8 cellular contexts compared by ENCODE assay signal in genomic region chr17:62965149-62965648, GRCh38. TPM values are rescaled to one million over a fixed set of nuclear protein-coding genes. Genes with fewer than 3 reads are reported as not detected.
DNase-seq lines count a peak whose midpoint lies in the region; ATAC-seq and TF ChIP-seq lines count a peak whose summit lies in the region.

No MANE protein-coding gene starts in this region.

- ATAC-seq in GM21515 (IDR thresholded peaks at IDR 0.05; ENCODE audit: unreplicated experiment), result peak; percentile 12
- peak; percentile 43 for ATAC-seq in effector memory CD8-positive, alpha-beta T cell (replicated peaks)
- ATAC-seq in left lobe of liver, result no peak
- no peak for ATAC-seq in HG03039 (IDR thresholded peaks at IDR 0.05; ENCODE audit: unreplicated experiment)

- peaks cover 73% of the 10 kb centered on the region for H3K27me3 Mint-ChIP-seq in T-helper 1 cell treated with Interleukin-12 subunit alpha and Interleukin-12 subunit beta and Interleukin-4 antibody, amounts not matched to agents 30 μg/mL and 1 μg/mL, for 36 hours (ENCODE audit: low read depth)
- no peaks in the 10 kb centered on the region for H3K27me3 Mint-ChIP-seq in effector memory CD8-positive, alpha-beta T cell
- H3K27me3 Mint-ChIP-seq in progenitor cell of endocrine pancreas, result peaks cover 59% of the 10 kb centered on the region

- peaks cover 24% of the 10 kb centered on the region for H3K4me1 Mint-ChIP-seq in T-helper 1 cell treated with Interleukin-12 subunit alpha and Interleukin-12 subunit beta and Interleukin-4 antibody, amounts not matched to agents 30 μg/mL and 1 μg/mL, for 36 hours (ENCODE audit: low read depth)
- peaks cover 26 to 27% of the 10 kb centered on the region in 2 donors for H3K4me1 Mint-ChIP-seq in effector memory CD8-positive, alpha-beta T cell (ENCODE audit: low read depth in 2 of 2)
- peaks cover 13% of the 10 kb centered on the region for H3K4me1 Mint-ChIP-seq in progenitor cell of endocrine pancreas (ENCODE audit: low read depth)

- DNase-seq in effector memory CD8-positive, alpha-beta T cell, result peak in 1 of 3 experiments; percentile 51
- no peak for DNase-seq in progenitor cell of endocrine pancreas (ENCODE audit: low spot score, unreplicated experiment)
- no peak for DNase-seq in left lobe of liver (ENCODE audit: low spot score)
- DNase-seq in NCI-H2081 treated with DMSO at 0.1 percent for 48 hours (lab: John Stamatoyannopoulos, UW), result no peak
- DNase-seq in DMS79 (lab: John Stamatoyannopoulos, UW), result no peak

- H3K36me3 Mint-ChIP-seq in T-helper 1 cell treated with Interleukin-12 subunit alpha and Interleukin-12 subunit beta and Interleukin-4 antibody, amounts not matched to agents 30 μg/mL and 1 μg/mL, for 36 hours (ENCODE audit: low read depth), result no peaks in the 10 kb centered on the region
- H3K36me3 Mint-ChIP-seq in effector memory CD8-positive, alpha-beta T cell (ENCODE audit: insufficient read depth), result peaks cover 7% of the 10 kb centered on the region
- no peaks in the 10 kb centered on the region for H3K36me3 Mint-ChIP-seq in progenitor cell of endocrine pancreas (ENCODE audit: insufficient read depth)

- peak overlapping the region; percentile 66 for H3K4me3 Mint-ChIP-seq in T-helper 1 cell treated with Interleukin-12 subunit alpha and Interleukin-12 subunit beta and Interleukin-4 antibody, amounts not matched to agents 30 μg/mL and 1 μg/mL, for 36 hours
- peak overlapping the region; percentile 84 to 89 for H3K4me3 Mint-ChIP-seq in effector memory CD8-positive, alpha-beta T cell
- H3K4me3 Mint-ChIP-seq in progenitor cell of endocrine pancreas (ENCODE audit: low read depth), result peak overlapping the region; percentile 89

- peak overlapping the region; percentile 71 for H3K27ac Mint-ChIP-seq in T-helper 1 cell treated with Interleukin-12 subunit alpha and Interleukin-12 subunit beta and Interleukin-4 antibody, amounts not matched to agents 30 μg/mL and 1 μg/mL, for 36 hours
- H3K27ac Mint-ChIP-seq in effector memory CD8-positive, alpha-beta T cell, result peak overlapping the region; percentile 94 to 98
- peak overlapping the region; percentile 95 for H3K27ac Mint-ChIP-seq in progenitor cell of endocrine pancreas

- H3K9me3 Mint-ChIP-seq in T-helper 1 cell treated with Interleukin-12 subunit alpha and Interleukin-12 subunit beta and Interleukin-4 antibody, amounts not matched to agents 30 μg/mL and 1 μg/mL, for 36 hours, result no peaks in the 10 kb centered on the region
- H3K9me3 Mint-ChIP-seq in effector memory CD8-positive, alpha-beta T cell, result no peaks in the 10 kb centered on the region
- H3K9me3 Mint-ChIP-seq in progenitor cell of endocrine pancreas (ENCODE audit: low read depth), result no peaks in the 10 kb centered on the region

- no peak for TF ChIP-seq CTCF in progenitor cell of endocrine pancreas (IDR thresholded peaks at IDR 0.05; ENCODE audit: unreplicated experiment)

RNA-seq across cellular contexts. Expression of gene TANC2, which starts 0.8 kb away (rescaled TPM):
- total RNA-seq in progenitor cell of endocrine pancreas (18.0 and 20.2 TPM in 2 replicates), left lobe of liver (3.0 TPM)

Comparison
In these comparisons a context has a peak if more than half of its experiments do, and no peak if none do; other contexts are left out.
1. ATAC-seq: peak in GM21515 (single experiment) and effector memory CD8-positive, alpha-beta T cell (single experiment); none in left lobe of liver (single experiment) and HG03039 (single experiment).
2. Peak in every context shown above with its lines, with median percentiles within 50 percentile points of each other: H3K27ac Mint-ChIP-seq and H3K4me3 Mint-ChIP-seq.